ENCODE assay signal across 1 cellular context in genomic region chr12:124296916-124297351, GRCh38.
TF ChIP-seq lines count a peak whose summit lies in the region.

No MANE protein-coding gene starts in this region.

TF ChIP-seq in H1, 55 proteins besides CTCF, POLR2A, EP300 and RAD21 (continued from another document):
- no peak for TF ChIP-seq CHD1 (IDR thresholded peaks at IDR 0.05; ENCODE audit: low read depth, low read length)
- TF ChIP-seq, protein P1, sequence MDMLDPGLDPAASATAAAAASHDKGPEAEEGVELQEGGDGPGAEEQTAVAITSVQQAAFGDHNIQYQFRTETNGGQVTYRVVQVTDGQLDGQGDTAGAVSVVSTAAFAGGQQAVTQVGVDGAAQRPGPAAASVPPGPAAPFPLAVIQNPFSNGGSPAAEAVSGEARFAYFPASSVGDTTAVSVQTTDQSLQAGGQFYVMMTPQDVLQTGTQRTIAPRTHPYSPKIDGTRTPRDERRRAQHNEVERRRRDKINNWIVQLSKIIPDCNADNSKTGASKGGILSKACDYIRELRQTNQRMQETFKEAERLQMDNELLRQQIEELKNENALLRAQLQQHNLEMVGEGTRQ (IDR thresholded peaks at IDR 0.05; ENCODE audit: low read length) = no peak
- no peak for TF ChIP-seq JUND (IDR thresholded peaks at IDR 0.05; ENCODE audit: low read length)
- no peak for TF ChIP-seq YY1 (IDR thresholded peaks at IDR 0.05; ENCODE audit: low read depth, low read length)
